14 cellular contexts compared by ENCODE assay signal in the genomic region with DNA sequence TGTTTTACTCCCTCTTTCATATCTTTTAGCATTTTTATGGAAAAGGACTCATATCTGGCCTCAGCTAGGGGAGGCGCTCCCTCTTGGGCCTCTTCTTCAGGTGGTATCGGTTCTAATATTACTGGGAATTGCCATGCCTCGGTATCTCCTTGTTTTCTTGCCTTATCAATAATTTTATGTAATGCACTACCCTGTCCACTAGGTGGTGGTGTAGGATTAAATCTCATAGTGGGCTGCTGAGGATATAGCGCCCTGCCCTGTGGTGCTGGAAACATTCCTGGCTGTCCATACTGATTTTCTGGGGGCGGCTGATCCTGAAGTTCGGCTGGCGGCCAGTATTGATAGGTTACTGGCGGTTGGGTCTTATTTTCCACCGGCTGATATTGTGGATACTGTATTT. TPM values are rescaled to one million over a fixed set of nuclear protein-coding genes. Genes with fewer than 3 reads are reported as not detected.
A peak's percentile ranks its signal among the peaks of the same experiment; 100 is the strongest.
DNase-seq lines count a peak whose midpoint lies in the region; ATAC-seq, FAIRE-seq and TF ChIP-seq lines count a peak whose summit lies in the region.
"Had no signal": no experiment of that assay in that cellular context is flagged by ENCODE, and none has a peak within 500 bp of the region (broad histone marks: within the 10 kb centered on the region; RNA-seq: fewer than 3 reads in every experiment).

No MANE protein-coding gene starts in this region.

- H4K20me1 ChIP-seq in BLaER1 (no peaks in the 10 kb centered on the region), HCT116 (ENCODE audit: insufficient read depth) (no peaks in the 10 kb centered on the region)

- no peak overlapping the region for H3K4me2 ChIP-seq in BLaER1
- no peak overlapping the region for H3K4me2 ChIP-seq in HCT116 (ENCODE audit: low read length)

- no peak for TF ChIP-seq POLR2A in HCT116 (IDR thresholded peaks at IDR 0.05; ENCODE audit: borderline replicate concordance, extremely low read depth, insufficient read depth, insufficient read length)

- H3K9ac ChIP-seq in BLaER1 (no peak overlapping the region), HCT116 (ENCODE audit: low read length) (no peak overlapping the region), kidney (ENCODE audit: low read length in 2 of 2) (no peak overlapping the region)

- H3K27me3 ChIP-seq in BLaER1 (no peaks in the 10 kb centered on the region), HCT116 (ENCODE audit: insufficient read depth, low read length) (no peaks in the 10 kb centered on the region)

- H3K79me2 ChIP-seq in HCT116 (ENCODE audit: insufficient read depth, low read length) = no peaks in the 10 kb centered on the region

- ATAC-seq in HCT116 (no peak), Right ventricle myocardium inferior (no peak), HG03342 (IDR thresholded peaks at IDR 0.05; ENCODE audit: unreplicated experiment) (no peak), HG03095 (IDR thresholded peaks at IDR 0.05; ENCODE audit: unreplicated experiment) (no peak)
- ATAC-seq: stimulated activated memory B cell treated with anti-CD40 and anti-IgM and Interleukin-4, amounts not matched to agents 10 μg/mL and 1 μg/mL and 100 μg/mL, for 72 hours had no signal

- intact Hi-C loops in HCT116 (cut with micrococcal nuclease) = loop anchor here (5.0 to 10.0 kb wide), 2 partner anchors 783 to 1049 kb away; no protein-coding TSS in a partner anchor
- intact Hi-C loops in kidney (cut with DNase I) = no loop called here
- intact Hi-C loops in Right ventricle myocardium inferior (cut with DNase I) = no loop called here

- CTCF ChIA-PET in HCT116 (lab: Charles Lee) = no interaction called here

- FAIRE-seq in kidney (lab: Jason Lieb, UNC) = no peak
- FAIRE-seq: frontal cortex had no signal

- no peak overlapping the region for H2AFZ ChIP-seq in HCT116 (ENCODE audit: low read depth, low read length, poor library complexity, severe bottlenecking)

- POLR2A ChIA-PET in HCT116 (lab: Charles Lee) = no interaction called here

- H3K9me3 ChIP-seq in BLaER1 = peaks cover 91% of the 10 kb centered on the region
- peaks cover 0 to 6% of the 10 kb centered on the region in 2 experiments; a peak in 2 of 4 replicates for H3K9me3 ChIP-seq in HCT116 (ENCODE audit: control insufficient read depth in 1 of 2, insufficient read depth in 1 of 2, low read depth in 1 of 2, low read length in 2 of 2)
- peaks cover 32 to 65% of the 10 kb centered on the region in 2 donors for H3K9me3 ChIP-seq in kidney (ENCODE audit: control insufficient read depth in 1 of 2, low read length in 2 of 2)

- H3K4me1 ChIP-seq in BLaER1 = no peaks in the 10 kb centered on the region
- no peaks in the 10 kb centered on the region for H3K4me1 ChIP-seq in HCT116 (ENCODE audit: control insufficient read depth in 1 of 2, insufficient read depth in 2 of 2, low read length in 2 of 2)
- no peaks in the 10 kb centered on the region for H3K4me1 ChIP-seq in kidney (ENCODE audit: control insufficient read depth in 1 of 2, insufficient read depth in 1 of 2, low read depth in 1 of 2, low read length in 2 of 2)

- H3K9me2 ChIP-seq in HCT116 (ENCODE audit: insufficient read depth) = no peaks in the 10 kb centered on the region

- no TSS peak for BruUV-seq in HCT116 (replicated peaks; lab: Mats Ljungman, UMichigan)

- H3K36me3 ChIP-seq in BLaER1 = peaks cover 77% of the 10 kb centered on the region
- H3K36me3 ChIP-seq in HCT116 (ENCODE audit: control insufficient read depth in 1 of 2, insufficient read depth in 2 of 2, low read length in 2 of 2) = no peaks in the 10 kb centered on the region
- H3K36me3 ChIP-seq in kidney (ENCODE audit: control insufficient read depth in 1 of 2, insufficient read depth in 2 of 2, low read length in 2 of 2) = peaks cover 12 to 46% of the 10 kb centered on the region in 2 donors

- RAD21 ChIA-PET in HCT116 (lab: Charles Lee; ENCODE audit: low non-redundant PET in 1 of 2, low total read pairs in 2 of 2, uncharacterized antibody in 2 of 2, unreplicated experiment in 2 of 2) = no interaction called here

- H3K4me3 ChIP-seq in BLaER1 = peak overlapping the region; percentile 22; the same call in 1 of the 2 replicates
- no peak overlapping the region for H3K4me3 ChIP-seq in HCT116 (replicated peaks in 1 of 2; ENCODE audit: low read depth in 1 of 2, low read length in 2 of 2)
- H3K4me3 ChIP-seq in kidney (ENCODE audit: low read length in 2 of 2) = peak overlapping the region; percentile 4 to 18

- TF ChIP-seq CTCF in HCT116 (IDR thresholded peaks at IDR 0.05 in 2 of 3, conservative IDR thresholded peaks at IDR 0.05 in 1 of 3; ENCODE audit: borderline replicate concordance in 1 of 3, insufficient read depth in 1 of 3, low read depth in 2 of 3, low read length in 2 of 3) = peak; percentile 12 to 61 (median 40); a peak in 3 of 6 replicates
- 0 out of 2 replicates have a peak, but pooled peaks have one; percentile 8 for TF ChIP-seq CTCF in VCaP (conservative IDR thresholded peaks at IDR 0.05)
- TF ChIP-seq CTCF in kidney (IDR thresholded peaks at IDR 0.05; ENCODE audit: borderline replicate concordance, extremely low read depth, insufficient read depth) = no peak

- no peak for DNase-seq in HCT116 (ENCODE audit: low read depth, low spot score)
- DNase-seq in kidney = no peak
- no peak for DNase-seq in Right ventricle myocardium inferior (ENCODE audit: missing footprints)
- no peak for DNase-seq in C1 segment of cervical spinal cord (lab: John Stamatoyannopoulos, UW)
- DNase-seq: activated CD4-positive, alpha-beta T cell treated with anti-CD3 and anti-CD28 coated beads, Interleukin-2, amount 10 ng/mL, durations not matched to agents 24 days and 14 days; aorta; islet precursor cell; stimulated activated CD4-positive, alpha-beta T cell treated with anti-CD3 and anti-CD28 coated beads, Interleukin-4, amount 100 ng/mL, for 1 hour had no signal

- no peak overlapping the region for H3K27ac ChIP-seq in BLaER1
- no peak overlapping the region for H3K27ac ChIP-seq in HCT116 (ENCODE audit: low read depth, low read length)
- no peak overlapping the region for H3K27ac ChIP-seq in VCaP
- no peak overlapping the region for H3K27ac ChIP-seq in kidney (ENCODE audit: low read depth in 2 of 2, low read length in 2 of 2)

- TF ChIP-seq RAD21 in HCT116 (IDR thresholded peaks at IDR 0.05; ENCODE audit: low read depth) = peak; percentile 51

TF ChIP-seq in HCT116, 20 proteins besides CTCF, POLR2A, EP300 and RAD21:
- TF ChIP-seq YY1 (IDR thresholded peaks at IDR 0.05; ENCODE audit: extremely low read depth, insufficient replicate concordance, low read depth, low read length) (no peak), TCF7L2 (IDR thresholded peaks at IDR 0.05; ENCODE audit: borderline replicate concordance, extremely low read depth, insufficient read depth, insufficient read length) (no peak), CEBPB (IDR thresholded peaks at IDR 0.05; ENCODE audit: low read depth) (no peak), FOSL1 (IDR thresholded peaks at IDR 0.05; ENCODE audit: low read depth) (no peak), SRF (IDR thresholded peaks at IDR 0.05; ENCODE audit: low read depth) (no peak), JUND (IDR thresholded peaks at IDR 0.05) (no peak), EGR1 (IDR thresholded peaks at IDR 0.05; ENCODE audit: low read depth) (no peak), EZH2phosphoT487 (IDR thresholded peaks at IDR 0.05; ENCODE audit: borderline replicate concordance) (no peak), EZH2 (IDR thresholded peaks at IDR 0.05) (no peak)
- TF ChIP-seq, protein P1, sequence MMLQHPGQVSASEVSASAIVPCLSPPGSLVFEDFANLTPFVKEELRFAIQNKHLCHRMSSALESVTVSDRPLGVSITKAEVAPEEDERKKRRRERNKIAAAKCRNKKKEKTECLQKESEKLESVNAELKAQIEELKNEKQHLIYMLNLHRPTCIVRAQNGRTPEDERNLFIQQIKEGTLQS (IDR thresholded peaks at IDR 0.05) = no peak
- TF ChIP-seq, protein P2, sequence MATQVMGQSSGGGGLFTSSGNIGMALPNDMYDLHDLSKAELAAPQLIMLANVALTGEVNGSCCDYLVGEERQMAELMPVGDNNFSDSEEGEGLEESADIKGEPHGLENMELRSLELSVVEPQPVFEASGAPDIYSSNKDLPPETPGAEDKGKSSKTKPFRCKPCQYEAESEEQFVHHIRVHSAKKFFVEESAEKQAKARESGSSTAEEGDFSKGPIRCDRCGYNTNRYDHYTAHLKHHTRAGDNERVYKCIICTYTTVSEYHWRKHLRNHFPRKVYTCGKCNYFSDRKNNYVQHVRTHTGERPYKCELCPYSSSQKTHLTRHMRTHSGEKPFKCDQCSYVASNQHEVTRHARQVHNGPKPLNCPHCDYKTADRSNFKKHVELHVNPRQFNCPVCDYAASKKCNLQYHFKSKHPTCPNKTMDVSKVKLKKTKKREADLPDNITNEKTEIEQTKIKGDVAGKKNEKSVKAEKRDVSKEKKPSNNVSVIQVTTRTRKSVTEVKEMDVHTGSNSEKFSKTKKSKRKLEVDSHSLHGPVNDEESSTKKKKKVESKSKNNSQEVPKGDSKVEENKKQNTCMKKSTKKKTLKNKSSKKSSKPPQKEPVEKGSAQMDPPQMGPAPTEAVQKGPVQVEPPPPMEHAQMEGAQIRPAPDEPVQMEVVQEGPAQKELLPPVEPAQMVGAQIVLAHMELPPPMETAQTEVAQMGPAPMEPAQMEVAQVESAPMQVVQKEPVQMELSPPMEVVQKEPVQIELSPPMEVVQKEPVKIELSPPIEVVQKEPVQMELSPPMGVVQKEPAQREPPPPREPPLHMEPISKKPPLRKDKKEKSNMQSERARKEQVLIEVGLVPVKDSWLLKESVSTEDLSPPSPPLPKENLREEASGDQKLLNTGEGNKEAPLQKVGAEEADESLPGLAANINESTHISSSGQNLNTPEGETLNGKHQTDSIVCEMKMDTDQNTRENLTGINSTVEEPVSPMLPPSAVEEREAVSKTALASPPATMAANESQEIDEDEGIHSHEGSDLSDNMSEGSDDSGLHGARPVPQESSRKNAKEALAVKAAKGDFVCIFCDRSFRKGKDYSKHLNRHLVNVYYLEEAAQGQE (IDR thresholded peaks at IDR 0.05; ENCODE audit: low read depth) = no peak

RNA-seq across cellular contexts. Expression of a gene that starts 35.8 kb away (rescaled TPM):
- total RNA-seq in HCT116 (2021; ENCODE audit: unreplicated experiment) = not detected
- polyA plus RNA-seq in HCT116 (2012) = not detected in 2 replicates
- 11.9 TPM for total RNA-seq in kidney
- 5.9 TPM for polyA plus RNA-seq in kidney (ENCODE audit: insufficient read depth, low read depth, low replicate concordance)
- total RNA-seq in Right ventricle myocardium inferior = 11.6 TPM

RNA-seq across cellular contexts. Expression of a gene that starts 58.5 kb away (rescaled TPM):
- total RNA-seq in HCT116 (2021; ENCODE audit: unreplicated experiment) = 3.9 TPM
- polyA plus RNA-seq in HCT116 (2012) = 0.65 and 1.5 TPM in 2 replicates
- total RNA-seq in kidney = 10.2 TPM
- 25.8 TPM for polyA plus RNA-seq in kidney (ENCODE audit: insufficient read depth, low read depth, low replicate concordance)
- 10.3 TPM for total RNA-seq in Right ventricle myocardium inferior

Comparison
In these comparisons a context has a peak if more than half of its experiments do, and no peak if none do; other contexts are left out.
1. H3K4me3 ChIP-seq: peak in BLaER1 (single experiment) and kidney (2 of 2); none in HCT116 (0 of 2).
2. RNA of a gene that starts 35.8 kb away (total RNA-seq): 11.9 TPM in kidney (single experiment) and 11.6 TPM in Right ventricle myocardium inferior (single experiment); not detected in HCT116 (single experiment); every median in the first group is over 10 times any median in the second.